Comparison of ENCODE assay signal across 8 cellular contexts in the genomic region with DNA sequence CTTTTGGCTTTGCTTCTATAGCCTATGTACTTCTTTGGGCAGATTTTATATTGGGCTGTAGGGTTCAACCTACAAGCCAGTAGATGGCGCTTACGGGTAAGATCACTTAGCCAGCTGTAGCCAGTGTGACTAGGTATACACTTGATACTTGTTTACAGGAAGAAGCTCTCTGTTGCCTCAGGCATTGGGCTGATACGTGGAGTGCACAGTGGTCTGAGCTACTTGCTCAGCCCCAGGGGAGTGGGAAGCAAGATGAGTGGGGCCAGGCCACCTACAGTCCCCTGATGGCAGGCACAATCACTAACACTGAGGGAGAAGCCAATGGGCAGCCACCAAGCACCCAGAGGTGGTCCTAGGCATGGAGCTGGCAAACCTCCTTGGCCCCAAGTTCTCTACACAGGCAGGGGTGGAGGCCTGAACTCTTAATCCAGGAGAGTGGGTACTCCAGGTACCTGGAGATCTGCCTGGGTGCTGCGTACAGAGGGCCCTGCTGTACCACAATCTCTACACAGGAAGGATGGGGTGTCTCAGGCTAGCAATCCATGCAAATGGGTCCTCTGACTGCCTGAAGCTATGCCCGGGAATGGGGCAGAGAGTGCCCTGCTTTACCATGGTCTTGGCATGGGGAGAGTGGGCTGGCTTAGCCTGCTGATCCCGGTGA.
A peak's percentile ranks its signal among the peaks of the same experiment; 100 is the strongest.
DNase-seq lines count a peak whose midpoint lies in the region; ATAC-seq and TF ChIP-seq lines count a peak whose summit lies in the region.

No MANE protein-coding gene starts in this region.

- 79 to 83% (median 79%) methylated on average over 6 of the region's 6 CpGs for WGBS in ovary, 3 donors

- H3K4me3 ChIP-seq in A673 (ENCODE audit: low read depth, low read length, poor library complexity, severe bottlenecking) (no peak overlapping the region), epithelial cell of proximal tubule (ENCODE audit: low read depth, low read length) (no peak overlapping the region), ovary (no peak overlapping the region)

- H3K9me3 ChIP-seq in A673 (ENCODE audit: low read depth, low read length, poor library complexity, severe bottlenecking): peaks cover 12% of the 10 kb centered on the region
- peaks cover 0 to 2% of the 10 kb centered on the region in 2 donors for H3K9me3 ChIP-seq in ovary

- H3K36me3 ChIP-seq in A673 (ENCODE audit: insufficient read depth, low read length, poor library complexity, severe bottlenecking): no peaks in the 10 kb centered on the region
- no peaks in the 10 kb centered on the region for H3K36me3 ChIP-seq in ovary

- peaks cover 18% of the 10 kb centered on the region for H3K4me1 ChIP-seq in A673 (ENCODE audit: insufficient read depth, low read length, poor library complexity, severe bottlenecking)
- no peaks in the 10 kb centered on the region for H3K4me1 ChIP-seq in ovary (ENCODE audit: insufficient read depth)

- H3K27me3 ChIP-seq in A673 (replicated peaks; ENCODE audit: insufficient read depth, low read depth, low read length, poor library complexity): no peaks in the 10 kb centered on the region
- H3K27me3 ChIP-seq in ovary: no peaks in the 10 kb centered on the region

- intact Hi-C loops in A673 (cut with micrococcal nuclease; ENCODE audit: unreplicated experiment) (loop anchor here (2.0 kb wide), 1 partner anchor 214 kb away; no protein-coding TSS in a partner anchor), ovary (cut with DNase I) (no loop called here)

- no TSS peak for BruUV-seq in A673 (replicated peaks; lab: Mats Ljungman, UMichigan)

- ATAC-seq in HG03439 (IDR thresholded peaks at IDR 0.05; ENCODE audit: unreplicated experiment) (peak; percentile 78), HG03520 (IDR thresholded peaks at IDR 0.05; ENCODE audit: unreplicated experiment) (no peak)

- H3K27ac ChIP-seq in A673 (ENCODE audit: low read depth, low read length, poor library complexity, severe bottlenecking) (no peak overlapping the region), ovary (no peak overlapping the region)

- peak; percentile 71 for DNase-seq in A673 (ENCODE audit: low spot score)
- peak; percentile 77 for DNase-seq in ELR (ENCODE audit: low read depth)
- DNase-seq in epithelial cell of proximal tubule (ENCODE audit: low read depth): no peak
- peak; percentile 7 for DNase-seq in smooth muscle cell of the brain vasculature (ENCODE audit: low read depth, low spot score)
- no peak for DNase-seq in ovary

- TF ChIP-seq POLR2A in ovary (IDR thresholded peaks at IDR 0.05): no peak

- TF ChIP-seq EP300 in ovary (IDR thresholded peaks at IDR 0.05): no peak

- CTCF ChIA-PET in A673 (lab: Charles Lee): interaction anchor here (0.5 to 1.0 kb wide), 5 partner anchors 176 to 307 kb away, joined by 3 to 4 read pairs (median 3); a partner anchor contains a TSS

- peak; percentile 67 for TF ChIP-seq CTCF in A673 (conservative IDR thresholded peaks at IDR 0.05; ENCODE audit: low read depth, low read length)
- peak; percentile 54 for TF ChIP-seq CTCF in epithelial cell of proximal tubule (conservative IDR thresholded peaks at IDR 0.05; ENCODE audit: low read depth, low read length)
- TF ChIP-seq CTCF in ovary (IDR thresholded peaks at IDR 0.05): no peak

- POLR2A ChIA-PET in A673 (lab: Charles Lee; ENCODE audit: low non-redundant PET): no interaction called here

TF ChIP-seq in PFSK-1, 5 proteins besides CTCF, POLR2A, EP300 and RAD21:
- TF ChIP-seq FOXP2 (optimal IDR thresholded peaks at IDR 0.05; ENCODE audit: borderline replicate concordance, extremely low read depth, extremely low read length, insufficient read depth) (peak; percentile 90), TAF1 (IDR thresholded peaks at IDR 0.05; ENCODE audit: borderline replicate concordance, insufficient read depth, low read length) (no peak), POLR2AphosphoS5 (IDR thresholded peaks at IDR 0.05; ENCODE audit: low read depth, low read length) (no peak)
TF ChIP-seq in PFSK-1: peak in this region for 1.

Comparison
In these comparisons a context has a peak if more than half of its experiments do, and no peak if none do; other contexts are left out.
1. DNase-seq: peak in A673 (single experiment), ELR (single experiment) and smooth muscle cell of the brain vasculature (single experiment); none in epithelial cell of proximal tubule (single experiment) and ovary (0 of 5).
2. CTCF ChIP-seq: peak in A673 (single experiment) and epithelial cell of proximal tubule (single experiment); none in ovary (0 of 3).